23 cellular contexts compared by ENCODE assay signal in the genomic region with DNA sequence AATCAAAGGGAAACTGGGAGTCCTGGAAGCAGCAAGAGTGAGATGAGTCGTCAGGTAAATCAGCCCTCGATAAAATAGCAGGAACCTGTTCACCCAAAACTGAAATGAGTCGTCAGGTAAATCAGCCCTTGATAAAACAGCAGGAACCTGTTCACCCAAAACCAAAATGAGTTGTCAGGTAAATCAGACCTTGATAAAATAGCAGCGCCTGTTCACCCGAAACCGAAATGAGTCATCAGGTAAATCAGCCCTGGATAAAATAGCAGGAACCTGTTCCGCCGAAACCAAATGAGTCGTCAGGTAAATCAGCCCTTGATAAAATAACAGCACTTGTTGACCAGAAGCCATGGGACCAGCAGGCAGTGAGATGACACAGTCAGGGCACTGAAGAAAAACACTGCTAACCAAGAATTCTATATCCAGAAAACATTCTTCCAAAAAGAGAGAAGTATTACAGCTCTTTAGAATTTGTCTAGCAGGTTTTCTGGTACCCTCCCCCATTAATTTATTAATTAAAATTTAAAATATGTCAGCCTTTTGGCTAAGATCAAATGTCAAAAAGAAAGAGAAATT. TPM values are rescaled to one million over a fixed set of nuclear protein-coding genes. Genes with fewer than 3 reads are reported as not detected.
DNase-seq lines count a peak whose midpoint lies in the region; ATAC-seq, FAIRE-seq and TF ChIP-seq lines count a peak whose summit lies in the region.
"Had no signal": no experiment of that assay in that cellular context is flagged by ENCODE, and none has a peak within 500 bp of the region (broad histone marks: within the 10 kb centered on the region; RNA-seq: fewer than 3 reads in every experiment).

No MANE protein-coding gene starts in this region.

- no peaks in the 10 kb centered on the region for H4K20me1 ChIP-seq in HepG2 (ENCODE audit: insufficient read depth, low read length)

- no peak overlapping the region for H2AFZ ChIP-seq in HepG2 (ENCODE audit: low read length)
- H2AFZ ChIP-seq: GM23248 had no signal

- TF ChIP-seq RAD21 in liver (IDR thresholded peaks at IDR 0.05), result no peak
- TF ChIP-seq RAD21 in HepG2 (CRISPR knock-in tag; IDR thresholded peaks at IDR 0.05), result no peak

- in situ Hi-C loops in HepG2 (cut with HindIII; ENCODE audit: extremely low pct_ligation_motif_present, low pct_unique_long_range_greater_than_20kb), result no loop called here
- in situ Hi-C loops in brain microvascular endothelial cell (cut with HindIII; ENCODE audit: low pct_ligation_motif_present, low sequenced_read_pairs), result no loop called here

- POLR2A ChIA-PET in HepG2 (lab: Yijun Ruan, JAX), result no interaction called here

- H3K27me3 ChIP-seq in liver (ENCODE audit: control insufficient read depth in 4 of 4, insufficient read depth in 4 of 4, low read length in 3 of 4) (no peaks in the 10 kb centered on the region), HepG2 (ENCODE audit: control insufficient read depth in 1 of 2, insufficient read depth in 2 of 2, low read length in 2 of 2) (peaks cover 4 to 33% of the 10 kb centered on the region in 2 experiments), brain microvascular endothelial cell (replicated peaks) (peaks cover 21% of the 10 kb centered on the region)
- H3K27me3 ChIP-seq: Peyer's patch had no signal

- H3K4me1 ChIP-seq in liver (ENCODE audit: control insufficient read depth in 4 of 4, insufficient read depth in 4 of 4, low read length in 3 of 4), result peaks cover 0 to 46% (median 25%) of the 10 kb centered on the region in 4 donors
- H3K4me1 ChIP-seq in HepG2 (ENCODE audit: insufficient read depth, low read length), result peaks cover 22% of the 10 kb centered on the region
- H3K4me1 ChIP-seq: BE2C had no signal

- intact Hi-C loops in HepG2 (cut with micrococcal nuclease; ENCODE audit: unreplicated experiment), result loop anchor here (5.0 kb wide), 1 partner anchor 46 kb away; no protein-coding TSS in a partner anchor

- H3K9me3 ChIP-seq in liver (ENCODE audit: control insufficient read depth in 4 of 4, low read length in 3 of 4), result peaks cover 0 to 5% (median 2%) of the 10 kb centered on the region in 4 donors
- peaks cover 13% of the 10 kb centered on the region for H3K9me3 ChIP-seq in HepG2 (ENCODE audit: low read length)
- H3K9me3 ChIP-seq: BE2C, SJSA1 had no signal

- FAIRE-seq in HepG2 (lab: Jason Lieb, UNC), result no peak
- FAIRE-seq: GM12878 had no signal

- BruUV-seq in HepG2 (replicated peaks; lab: Mats Ljungman, UMichigan), result no TSS peak

- TF ChIP-seq EP300 in HepG2 (IDR thresholded peaks at IDR 0.05; ENCODE audit: low read depth in 2 of 2, low read length in 2 of 2) (no peak), HepG2 (CRISPR knock-in tag; IDR thresholded peaks at IDR 0.05; ENCODE audit: borderline replicate concordance) (no peak)

- no peaks in the 10 kb centered on the region for H3K79me2 ChIP-seq in HepG2 (ENCODE audit: insufficient read depth, low read length)

- TF ChIP-seq CTCF in liver (IDR thresholded peaks at IDR 0.05; ENCODE audit: low read depth, low read length, missing input control) (no peak), HepG2 (CRISPR knock-in tag; IDR thresholded peaks at IDR 0.05) (no peak), brain microvascular endothelial cell (IDR thresholded peaks at IDR 0.05; ENCODE audit: low read depth, low read length, missing control alignments) (no peak), foreskin fibroblast (IDR thresholded peaks at IDR 0.05; ENCODE audit: low read depth, low read length) (no peak)

- 81% methylated on average over 9 of the region's 9 CpGs for WGBS in liver
- 76% methylated on average over 9 of the region's 9 CpGs for WGBS in HepG2 (ENCODE audit: low lambda C conversion rate)

- no peak for TF ChIP-seq POLR2A in HepG2 (IDR thresholded peaks at IDR 0.05; ENCODE audit: insufficient read depth in 1 of 2, low read depth in 2 of 2, low read length in 2 of 2)

- DNase-seq in HepG2 (ENCODE audit: low spot score) (no peak), SW480 (ENCODE audit: low spot score) (peak; percentile 6), brain microvascular endothelial cell (no peak), NCI-H510A (lab: John Stamatoyannopoulos, UW) (no peak), foreskin fibroblast (no peak)
- DNase-seq: BE2C, DND-41, GM23248, H9, NCI-H1092, NCI-H1436, NCI-H187 treated with DMSO at 0.1 percent for 48 hours, NCI-H2227 treated with DMSO at 0.1 percent for 48 hours, NCI-H510A treated with DMSO at 0.1 percent for 48 hours, NCI-H748 treated with DMSO at 0.1 percent for 48 hours, Peyer's patch had no signal

- H3K36me3 ChIP-seq in liver (ENCODE audit: control insufficient read depth in 4 of 4, insufficient read depth in 3 of 4, low read depth in 1 of 4, low read length in 3 of 4) (peaks cover 0 to 4% (median 0%) of the 10 kb centered on the region in 4 donors), HepG2 (replicated peaks in 1 of 2; ENCODE audit: control insufficient read depth in 1 of 2, insufficient read depth in 2 of 2, low read length in 2 of 2) (no peaks in the 10 kb centered on the region), brain microvascular endothelial cell (replicated peaks) (no peaks in the 10 kb centered on the region)
- H3K36me3 ChIP-seq: BE2C, Peyer's patch, SJSA1 had no signal

- ATAC-seq in HepG2 (no peak), esophagus mucosa (peak; percentile 85), HG02981 (IDR thresholded peaks at IDR 0.05; ENCODE audit: unreplicated experiment) (no peak)
- ATAC-seq: GM12878 had no signal

- H3K27ac ChIP-seq in liver (ENCODE audit: low read depth in 1 of 2, low read length in 2 of 2), result peak overlapping the region; percentile 6 to 49
- no peak overlapping the region for H3K27ac ChIP-seq in HepG2 (ENCODE audit: extremely low read length, insufficient read depth, low read length)
- H3K27ac ChIP-seq in brain microvascular endothelial cell, result no peak overlapping the region
- H3K27ac ChIP-seq: GM23248, Peyer's patch, SJSA1 had no signal

- H3K9ac ChIP-seq in liver (ENCODE audit: low read depth in 1 of 2, low read length in 2 of 2), result no peak overlapping the region
- no peak overlapping the region for H3K9ac ChIP-seq in HepG2 (ENCODE audit: insufficient read depth, low read depth, low read length)
- H3K9ac ChIP-seq: GM23248 had no signal

- peak overlapping the region in 2 of 3 donors; percentile 44 to 49 for H3K4me3 ChIP-seq in liver (ENCODE audit: low read depth in 1 of 3, low read length in 3 of 3)
- no peak overlapping the region for H3K4me3 ChIP-seq in HepG2 (replicated peaks in 1 of 3; ENCODE audit: insufficient read depth in 1 of 3, low read depth in 2 of 3, low read length in 3 of 3)
- no peak overlapping the region for H3K4me3 ChIP-seq in brain microvascular endothelial cell (ENCODE audit: low read depth, low read length)
- no peak overlapping the region for H3K4me3 ChIP-seq in foreskin fibroblast (ENCODE audit: low read depth in 1 of 2, low read length in 2 of 2)
- H3K4me3 ChIP-seq: GM12878, GM23248, Peyer's patch, SJSA1 had no signal

- CTCF ChIA-PET in HepG2 (lab: Yijun Ruan, JAX; ENCODE audit: low intra/inter-chr PET ratio, low total read pairs), result no interaction called here

- H3K4me2 ChIP-seq in HepG2 (ENCODE audit: low read depth, low read length), result no peak overlapping the region

RNA-seq across cellular contexts. Expression of a gene that starts 3.4 kb away (rescaled TPM):
- total RNA-seq in liver (1,000 to 10,000 TPM in 1 of 2 donors, under 1 TPM in 1; 0.93 to 2,431 TPM), HepG2 (2016; rRNA removed; fragmentation: Illumina TruSeq; extraction: Trizol) (0.27 TPM in 1 of 2 replicates, not detected in the other), esophagus mucosa (10.6 TPM)
- polyA plus RNA-seq in liver (1,000 to 10,000 TPM; 3,994 to 5,149 TPM), HepG2 (2011; rRNA removed) (0.63 and 0.74 TPM in 2 replicates)
- not detected in 2 replicates for total RNA-seq in HepG2 (2016; cell fraction: cytosol; rRNA removed; fragmentation: Illumina TruSeq; extraction: Trizol; ENCODE audit: low read depth)
- 0.48 TPM in 1 of 2 replicates, not detected in the other for total RNA-seq in HepG2 (2016; cell fraction: insoluble cytoplasmic fraction; rRNA removed; fragmentation: Illumina TruSeq; extraction: Trizol)
- not detected in 2 replicates for total RNA-seq in HepG2 (2016; cell fraction: membrane; rRNA removed; fragmentation: Illumina TruSeq; extraction: Trizol)
- total RNA-seq in HepG2 (2016; cell fraction: nucleus; rRNA removed; fragmentation: Illumina TruSeq; extraction: Trizol), result 0.75 TPM in 1 of 2 replicates, not detected in the other
- 0.13 and 0.15 TPM in 2 replicates for polyA plus RNA-seq in HepG2 (2011; cell fraction: cytosol; rRNA removed)
- 3.2 and 5.0 TPM in 2 replicates for polyA plus RNA-seq in HepG2 (2011; cell fraction: nucleus; rRNA removed)
- polyA plus RNA-seq in HepG2 (2012), result 0.52 and 1.1 TPM in 2 replicates
- 0.14 TPM in 1 of 2 replicates, not detected in the other for polyA plus RNA-seq in HepG2 (2016; cell fraction: cytosol; fragmentation: Illumina TruSeq; extraction: Trizol; ENCODE audit: low read depth)
- not detected in 2 replicates for polyA plus RNA-seq in HepG2 (2016; cell fraction: insoluble cytoplasmic fraction; fragmentation: Illumina TruSeq; extraction: Trizol; ENCODE audit: low read depth)
- not detected in 2 replicates for polyA plus RNA-seq in HepG2 (2016; cell fraction: membrane; fragmentation: Illumina TruSeq; extraction: Trizol; ENCODE audit: low read depth)
- polyA plus RNA-seq in HepG2 (2016; cell fraction: nucleus; fragmentation: Illumina TruSeq; extraction: Trizol; ENCODE audit: insufficient read depth, low read depth), result 1.1 TPM in 1 of 2 replicates, not detected in the other
- polyA minus RNA-seq in HepG2 (2011; rRNA and poly(A)+ RNA removed; ENCODE audit: low replicate concordance), result 0.38 and 0.89 TPM in 2 replicates
- not detected in 2 replicates for polyA minus RNA-seq in HepG2 (2011; cell fraction: cytosol; rRNA and poly(A)+ RNA removed)
- 0.25 and 0.77 TPM in 2 replicates for polyA minus RNA-seq in HepG2 (2011; cell fraction: nucleus; rRNA and poly(A)+ RNA removed)
- total RNA-seq: A172, GM23248 had no signal

RNA-seq across cellular contexts. Expression of a gene that starts 41.7 kb away (rescaled TPM):
- total RNA-seq in liver (under 1 TPM in 1 of 2 donors, not detected in 1; 0.33 TPM), HepG2 (2016; rRNA removed; fragmentation: Illumina TruSeq; extraction: Trizol) (not detected in 2 replicates), esophagus mucosa (not detected)
- polyA plus RNA-seq in liver (1 to 10 TPM; 2.1 to 5.4 TPM), HepG2 (2011; rRNA removed) (not detected in 2 replicates)
- total RNA-seq in HepG2 (2016; cell fraction: cytosol; rRNA removed; fragmentation: Illumina TruSeq; extraction: Trizol; ENCODE audit: low read depth), result not detected in 2 replicates
- total RNA-seq in HepG2 (2016; cell fraction: insoluble cytoplasmic fraction; rRNA removed; fragmentation: Illumina TruSeq; extraction: Trizol), result not detected in 2 replicates
- total RNA-seq in HepG2 (2016; cell fraction: membrane; rRNA removed; fragmentation: Illumina TruSeq; extraction: Trizol), result not detected in 2 replicates
- not detected in 2 replicates for total RNA-seq in HepG2 (2016; cell fraction: nucleus; rRNA removed; fragmentation: Illumina TruSeq; extraction: Trizol)
- not detected in 2 replicates for polyA plus RNA-seq in HepG2 (2011; cell fraction: cytosol; rRNA removed)
- polyA plus RNA-seq in HepG2 (2011; cell fraction: nucleus; rRNA removed), result not detected in 2 replicates
- polyA plus RNA-seq in HepG2 (2012), result 0.19 TPM in 1 of 2 replicates, not detected in the other
- polyA plus RNA-seq in HepG2 (2016; cell fraction: cytosol; fragmentation: Illumina TruSeq; extraction: Trizol; ENCODE audit: low read depth), result not detected in 2 replicates
- not detected in 2 replicates for polyA plus RNA-seq in HepG2 (2016; cell fraction: insoluble cytoplasmic fraction; fragmentation: Illumina TruSeq; extraction: Trizol; ENCODE audit: low read depth)
- polyA plus RNA-seq in HepG2 (2016; cell fraction: membrane; fragmentation: Illumina TruSeq; extraction: Trizol; ENCODE audit: low read depth), result not detected in 2 replicates
- not detected in 2 replicates for polyA plus RNA-seq in HepG2 (2016; cell fraction: nucleus; fragmentation: Illumina TruSeq; extraction: Trizol; ENCODE audit: insufficient read depth, low read depth)
- polyA minus RNA-seq in HepG2 (2011; rRNA and poly(A)+ RNA removed; ENCODE audit: low replicate concordance), result not detected in 2 replicates
- not detected in 2 replicates for polyA minus RNA-seq in HepG2 (2011; cell fraction: cytosol; rRNA and poly(A)+ RNA removed)
- not detected in 2 replicates for polyA minus RNA-seq in HepG2 (2011; cell fraction: nucleus; rRNA and poly(A)+ RNA removed)
- total RNA-seq: A172, GM12878, GM23248, H9, LHCN-M2, SJSA1 had no signal
- polyA plus RNA-seq: GM12878, GM23248 had no signal

Comparison
In these comparisons a context has a peak if more than half of its experiments do, and no peak if none do; other contexts are left out.
1. H3K27ac ChIP-seq: peak in liver (2 of 2); none in HepG2 (single experiment) and brain microvascular endothelial cell (single experiment).
2. H3K4me3 ChIP-seq: peak in liver (2 of 3); none in HepG2 (0 of 3), brain microvascular endothelial cell (single experiment) and foreskin fibroblast (0 of 2).